In genomic region chr5:83069406-83069805, GRCh38 we compare ENCODE assay signal across 16 cellular contexts.
"Had no signal": no experiment of that assay in that cellular context is flagged by ENCODE, and none has a peak within 500 bp of the region (broad histone marks: within the 10 kb centered on the region; RNA-seq: fewer than 3 reads in every experiment).

No MANE protein-coding gene starts in this region.

- H3K4me3 ChIP-seq: left ventricle myocardium inferior, ovary, stomach had no signal

- H3K36me3 ChIP-seq: ovary had no signal

- H3K9me3 Mint-ChIP-seq: activated naive CD4-positive, alpha-beta T cell treated with anti-CD3 and anti-CD28 coated beads, Interleukin-2, amount 50 U/mL, for 72 hours; activated T-cell treated with anti-CD3 and anti-CD28 coated beads, Interleukin-2, amount 50 U/mL, for 24 hours; neural crest cell; T-helper 2 cell treated with Interferon-gamma antibody and Interleukin-4, amounts not matched to agents 5 μg/mL and 100 μg/mL, for 36 hours had no signal

- H3K9me3 ChIP-seq: left ventricle myocardium inferior, ovary, stomach had no signal

- H3K27ac ChIP-seq: left ventricle myocardium inferior, ovary, stomach had no signal

- H3K27me3 ChIP-seq: ovary, stomach had no signal

- ATAC-seq: activated CD4-positive, CD25-positive, alpha-beta regulatory T cell treated with anti-CD3 and anti-CD28 coated beads, Interleukin-2, amount 50 U/mL, for 24 hours; activated CD8-positive, alpha-beta memory T cell treated with anti-CD3 and anti-CD28 coated beads, Interleukin-2, amount 10 ng/mL, durations not matched to agents 7 days and 5 days; activated naive CD4-positive, alpha-beta T cell treated with anti-CD3 and anti-CD28 coated beads, Interleukin-2, amount 50 U/mL, for 72 hours had no signal

- H3K4me3 Mint-ChIP-seq: activated CD8-positive, alpha-beta memory T cell treated with anti-CD3 and anti-CD28 coated beads, Interleukin-2, amount 10 ng/mL, durations not matched to agents 7 days and 5 days; activated T-cell treated with anti-CD3 and anti-CD28 coated beads, Interleukin-2, amount 50 U/mL, for 24 hours; neural crest cell; T-helper 2 cell treated with Interferon-gamma antibody and Interleukin-4, amounts not matched to agents 5 μg/mL and 100 μg/mL, for 36 hours had no signal

- DNase-seq: activated CD4-positive, alpha-beta T cell treated with anti-CD3 and anti-CD28 coated beads, Interleukin-2, amount 50 U/mL, for 48 hours; activated CD8-positive, alpha-beta memory T cell treated with anti-CD3 and anti-CD28 coated beads, Interleukin-2, amount 10 ng/mL, durations not matched to agents 7 days and 5 days; activated effector memory CD4-positive, alpha-beta T cell treated with anti-CD3 and anti-CD28 coated beads, Interleukin-2, amount 50 U/mL, for 16 hours; activated T-cell treated with anti-CD3 and anti-CD28 coated beads, Interleukin-2, amount 50 U/mL, for 24 hours; amygdala; islet precursor cell; left ventricle myocardium inferior; mesenchymal stem cell; ovary; stimulated activated CD4-positive, alpha-beta T cell treated with anti-CD3 and anti-CD28 coated beads, Interleukin-15, amount 100 ng/mL, for 24 hours; stimulated activated CD4-positive, alpha-beta T cell treated with anti-CD3 and anti-CD28 coated beads, Interleukin-4, amount 100 ng/mL, for 4 hours; stomach had no signal

- H3K27me3 Mint-ChIP-seq: activated CD8-positive, alpha-beta memory T cell treated with anti-CD3 and anti-CD28 coated beads, Interleukin-2, amount 10 ng/mL, durations not matched to agents 7 days and 5 days; activated T-cell treated with anti-CD3 and anti-CD28 coated beads, Interleukin-2, amount 50 U/mL, for 24 hours had no signal

- H3K27ac Mint-ChIP-seq: activated CD8-positive, alpha-beta memory T cell treated with anti-CD3 and anti-CD28 coated beads, Interleukin-2, amount 10 ng/mL, durations not matched to agents 7 days and 5 days; activated naive CD4-positive, alpha-beta T cell treated with anti-CD3 and anti-CD28 coated beads, Interleukin-2, amount 50 U/mL, for 72 hours; activated T-cell treated with anti-CD3 and anti-CD28 coated beads, Interleukin-2, amount 50 U/mL, for 24 hours; T-helper 2 cell treated with Interferon-gamma antibody and Interleukin-4, amounts not matched to agents 5 μg/mL and 100 μg/mL, for 36 hours had no signal
